Comparison of ENCODE assay signal across 24 cellular contexts in genomic region chr11:12585861-12586260, GRCh38.
A peak's percentile ranks its signal among the peaks of the same experiment; 100 is the strongest.
DNase-seq lines count a peak whose midpoint lies in the region; ATAC-seq, FAIRE-seq and TF ChIP-seq lines count a peak whose summit lies in the region.
"Had no signal": no experiment of that assay in that cellular context is flagged by ENCODE, and none has a peak within 500 bp of the region (broad histone marks: within the 10 kb centered on the region; RNA-seq: fewer than 3 reads in every experiment).

No MANE protein-coding gene starts in this region.

- no peaks in the 10 kb centered on the region for H3K4me1 Mint-ChIP-seq in stimulated activated naive CD8-positive, alpha-beta T cell treated with anti-CD3 and anti-CD28 coated beads, Interleukin-15, amount 100 ng/mL, for 72 hours
- H3K4me1 Mint-ChIP-seq: activated B cell treated with CpG ODN at 0.5 μM for 24 hours; activated CD4-positive, alpha-beta memory T cell treated with anti-CD3 and anti-CD28 coated beads, Interleukin-2, amount 10 ng/mL, durations not matched to agents 7 days and 5 days; central memory CD8-positive, alpha-beta T cell had no signal

- no peak overlapping the region for H3K4me3 Mint-ChIP-seq in stimulated activated naive CD8-positive, alpha-beta T cell treated with anti-CD3 and anti-CD28 coated beads, Interleukin-15, amount 100 ng/mL, for 72 hours
- H3K4me3 Mint-ChIP-seq: activated B cell treated with CpG ODN at 0.5 μM for 24 hours; activated CD4-positive, alpha-beta memory T cell treated with anti-CD3 and anti-CD28 coated beads, Interleukin-2, amount 10 ng/mL, durations not matched to agents 7 days and 5 days; activated naive CD8-positive, alpha-beta T cell; CD4-positive, alpha-beta memory T cell; central memory CD8-positive, alpha-beta T cell; GM23338 had no signal

- H3K4me1 ChIP-seq in small intestine (ENCODE audit: control insufficient read depth in 2 of 2, insufficient read depth in 1 of 2, low read depth in 1 of 2, low read length in 1 of 2), result peaks cover 0 to 2% of the 10 kb centered on the region in 2 donors

- peaks cover 17% of the 10 kb centered on the region for H3K27me3 Mint-ChIP-seq in stimulated activated naive CD8-positive, alpha-beta T cell treated with anti-CD3 and anti-CD28 coated beads, Interleukin-15, amount 100 ng/mL, for 72 hours
- H3K27me3 Mint-ChIP-seq: activated B cell treated with CpG ODN at 0.5 μM for 24 hours; activated naive CD8-positive, alpha-beta T cell had no signal

- ATAC-seq in Right ventricle myocardium inferior (peak; percentile 83), omental fat pad (ENCODE audit: low FRiP score) (no peak)
- no peak for ATAC-seq in stimulated activated naive CD8-positive, alpha-beta T cell treated with anti-CD3 and anti-CD28 coated beads, Interleukin-15, amount 100 ng/mL, for 72 hours
- ATAC-seq: GM23338 had no signal

- H3K27me3 ChIP-seq in small intestine (ENCODE audit: control insufficient read depth in 2 of 2, insufficient read depth in 2 of 2, low read length in 2 of 2), result no peaks in the 10 kb centered on the region
- H3K27me3 ChIP-seq: dorsolateral prefrontal cortex had no signal

- H3K9me3 Mint-ChIP-seq in stimulated activated naive CD8-positive, alpha-beta T cell treated with anti-CD3 and anti-CD28 coated beads, Interleukin-15, amount 100 ng/mL, for 72 hours, result no peaks in the 10 kb centered on the region
- H3K9me3 Mint-ChIP-seq: activated CD4-positive, alpha-beta memory T cell treated with anti-CD3 and anti-CD28 coated beads, Interleukin-2, amount 10 ng/mL, durations not matched to agents 7 days and 5 days; activated T-helper 2 cell treated with anti-CD3 and anti-CD28 coated beads, Interferon-gamma antibody, Interleukin-2, Interleukin-4, amounts not matched to agents 10 μg/mL and 5 μg/mL and 100 μg/mL, durations not matched to agents 14 hours and 24 hours and 36 hours; central memory CD8-positive, alpha-beta T cell; GM23338 had no signal

- intact Hi-C loops in Right ventricle myocardium inferior (cut with DNase I) (no loop called here), cardiac septum (cut with DNase I) (no loop called here)

- FAIRE-seq in small intestine (lab: Jason Lieb, UNC) (no peak), RCC 7860 (lab: Jason Lieb, UNC) (no peak)
- FAIRE-seq: A204.1, endothelial cell of umbilical vein, HTR-8/SVneo had no signal

- no peak overlapping the region for H3K27ac Mint-ChIP-seq in stimulated activated naive CD8-positive, alpha-beta T cell treated with anti-CD3 and anti-CD28 coated beads, Interleukin-15, amount 100 ng/mL, for 72 hours
- H3K27ac Mint-ChIP-seq: activated B cell treated with CpG ODN at 0.5 μM for 24 hours; activated CD4-positive, alpha-beta memory T cell treated with anti-CD3 and anti-CD28 coated beads, Interleukin-2, amount 10 ng/mL, durations not matched to agents 7 days and 5 days; activated naive CD8-positive, alpha-beta T cell; activated T-helper 2 cell treated with anti-CD3 and anti-CD28 coated beads, Interferon-gamma antibody, Interleukin-2, Interleukin-4, amounts not matched to agents 10 μg/mL and 5 μg/mL and 100 μg/mL, durations not matched to agents 14 hours and 24 hours and 36 hours; CD4-positive, alpha-beta memory T cell; GM23338 had no signal

- H3K4me3 ChIP-seq in fibroblast of mammary gland (ENCODE audit: control insufficient read depth, low read depth, low read length) (no peak overlapping the region), small intestine (ENCODE audit: low read depth in 1 of 2, low read length in 2 of 2) (no peak overlapping the region)
- H3K4me3 ChIP-seq: dorsolateral prefrontal cortex, GM23338 had no signal

- no peak for DNase-seq in Right ventricle myocardium inferior (ENCODE audit: missing footprints)
- DNase-seq in cardiac septum (ENCODE audit: low spot score), result no peak
- DNase-seq in NCI-H2196 treated with DMSO at 0.1 percent for 48 hours (lab: John Stamatoyannopoulos, UW; ENCODE audit: unreplicated experiment), result peak; percentile 8
- peak; percentile 23 for DNase-seq in fibroblast of mammary gland (ENCODE audit: low read depth)
- DNase-seq in small intestine, result peak; percentile 51
- DNase-seq in stimulated activated naive CD8-positive, alpha-beta T cell treated with anti-CD3 and anti-CD28 coated beads, Interleukin-15, amount 100 ng/mL, for 72 hours, result no peak
- DNase-seq in omental fat pad (ENCODE audit: low spot score), result no peak
- DNase-seq in RCC 7860 (ENCODE audit: low spot score), result no peak
- DNase-seq: activated B cell treated with CpG ODN at 0.5 μM for 24 hours; activated CD4-positive, alpha-beta memory T cell treated with anti-CD3 and anti-CD28 coated beads, Interleukin-2, amount 10 ng/mL, durations not matched to agents 7 days and 5 days; AML-193; CD4-positive, alpha-beta memory T cell; dorsolateral prefrontal cortex; mesendoderm; NCI-H2171; NCI-H774; SHP77 treated with DMSO at 0.1 percent for 48 hours had no signal

- 14 to 33% (median 17%) methylated on average over 3 of the region's 3 CpGs for WGBS in small intestine, 3 donors

- no peak overlapping the region for H3K27ac ChIP-seq in small intestine (ENCODE audit: low read depth in 1 of 2, low read length in 1 of 2)
- H3K27ac ChIP-seq: dorsolateral prefrontal cortex had no signal

- TF ChIP-seq CTCF in fibroblast of mammary gland (conservative IDR thresholded peaks at IDR 0.05; ENCODE audit: control insufficient read depth, insufficient read depth, low read depth, low read length) (no peak), omental fat pad (IDR thresholded peaks at IDR 0.05) (no peak)

- H3K36me3 ChIP-seq in small intestine (ENCODE audit: control insufficient read depth in 2 of 2, insufficient read depth in 2 of 2, low read length in 2 of 2), result no peaks in the 10 kb centered on the region

- no peaks in the 10 kb centered on the region for H3K9me3 ChIP-seq in small intestine (ENCODE audit: control insufficient read depth, low read depth)

Comparison
In these comparisons a context has a peak if more than half of its experiments do, and no peak if none do; other contexts are left out.
1. DNase-seq: peak in NCI-H2196 treated with DMSO at 0.1 percent for 48 hours (single experiment), fibroblast of mammary gland (single experiment) and small intestine (single experiment); none in Right ventricle myocardium inferior (single experiment), cardiac septum (single experiment), stimulated activated naive CD8-positive, alpha-beta T cell treated with anti-CD3 and anti-CD28 coated beads, Interleukin-15, amount 100 ng/mL, for 72 hours (0 of 2), omental fat pad (single experiment) and RCC 7860 (single experiment).